In the genomic region with DNA sequence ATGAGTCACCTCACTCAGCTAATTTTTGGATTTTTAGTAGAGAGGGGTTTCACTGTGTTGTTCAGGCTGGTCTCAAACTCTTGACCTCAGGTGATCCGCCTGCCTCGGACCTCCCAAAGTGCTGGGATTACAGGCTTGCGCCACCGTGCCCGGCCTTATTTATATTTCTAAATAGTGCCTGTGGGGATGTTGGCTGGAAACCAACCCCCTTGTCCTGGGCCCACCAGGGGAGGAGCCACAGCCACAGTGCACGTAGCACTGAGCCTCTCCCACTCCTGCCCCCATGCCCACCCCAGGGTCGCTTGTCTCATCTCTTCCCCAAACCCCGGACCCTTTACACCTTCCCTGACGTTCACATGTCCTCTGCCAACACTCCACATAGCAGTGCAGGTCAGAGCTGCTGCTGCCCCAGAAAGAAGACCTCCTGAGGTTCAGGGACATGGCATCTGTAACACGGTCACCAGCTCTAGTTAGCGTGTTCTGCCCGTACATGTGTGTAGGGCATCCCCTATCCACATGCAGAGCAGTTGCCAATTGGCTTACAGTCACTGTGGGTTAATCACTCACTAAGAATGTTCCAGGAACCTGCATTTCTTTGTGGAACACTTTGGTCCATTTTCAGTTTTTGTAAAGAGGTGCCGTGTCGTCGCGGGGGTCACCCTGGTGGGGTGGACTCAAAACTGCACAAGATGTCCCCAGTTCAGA, we compare ENCODE assay signal across 18 cellular contexts. TPM values are rescaled to one million over a fixed set of nuclear protein-coding genes. Genes with fewer than 3 reads are reported as not detected.
DNase-seq lines count a peak whose midpoint lies in the region; ATAC-seq, FAIRE-seq and TF ChIP-seq lines count a peak whose summit lies in the region.
"Had no signal": no experiment of that assay in that cellular context is flagged by ENCODE, and none has a peak within 500 bp of the region (broad histone marks: within the 10 kb centered on the region; RNA-seq: fewer than 3 reads in every experiment).

No MANE protein-coding gene starts in this region.

- intact Hi-C loops in kidney (cut with DNase I), result no loop called here
- intact Hi-C loops in lower lobe of right lung (cut with DNase I), result no loop called here
- intact Hi-C loops in aorta (cut with DNase I), result no loop called here
- intact Hi-C loops in naive thymus-derived CD4-positive, alpha-beta T cell (cut with micrococcal nuclease), result no loop called here
- intact Hi-C loops in MCF 10A (cut with micrococcal nuclease), result no loop called here

- no peaks in the 10 kb centered on the region for H3K27me3 ChIP-seq in lower lobe of right lung (ENCODE audit: low read depth)
- no peaks in the 10 kb centered on the region for H3K27me3 ChIP-seq in aorta (ENCODE audit: control insufficient read depth in 1 of 2, insufficient read depth in 2 of 2, low read length in 1 of 2)
- H3K27me3 ChIP-seq in naive thymus-derived CD4-positive, alpha-beta T cell (ENCODE audit: control insufficient read depth in 2 of 2, insufficient read depth in 2 of 2, low read length in 2 of 2), result no peaks in the 10 kb centered on the region
- H3K27me3 ChIP-seq: BE2C had no signal

- H3K4me3 Mint-ChIP-seq in chondrocyte (ENCODE audit: unreplicated experiment) (no peak overlapping the region), MCF 10A (ENCODE audit: unreplicated experiment) (no peak overlapping the region)
- H3K4me3 Mint-ChIP-seq in naive thymus-derived CD4-positive, alpha-beta T cell, result no peak overlapping the region
- H3K4me3 Mint-ChIP-seq: CD8-positive, alpha-beta T cell had no signal

- peaks cover 0 to 5% of the 10 kb centered on the region in 2 donors for H3K4me1 ChIP-seq in kidney (ENCODE audit: control insufficient read depth in 1 of 2, insufficient read depth in 1 of 2, low read depth in 1 of 2, low read length in 2 of 2)
- no peaks in the 10 kb centered on the region for H3K4me1 ChIP-seq in lower lobe of right lung
- H3K4me1 ChIP-seq in aorta (ENCODE audit: control insufficient read depth in 1 of 2, insufficient read depth in 2 of 2, low read length in 2 of 2), result no peaks in the 10 kb centered on the region
- H3K4me1 ChIP-seq in naive thymus-derived CD4-positive, alpha-beta T cell (ENCODE audit: control insufficient read depth in 2 of 2, insufficient read depth in 2 of 2, low read length in 2 of 2), result no peaks in the 10 kb centered on the region
- H3K4me1 ChIP-seq: BE2C had no signal

- TF ChIP-seq CTCF in chondrocyte (IDR thresholded peaks at IDR 0.05), result no peak
- TF ChIP-seq CTCF in kidney (IDR thresholded peaks at IDR 0.05; ENCODE audit: borderline replicate concordance, extremely low read depth, insufficient read depth), result no peak
- TF ChIP-seq CTCF in lower lobe of right lung (IDR thresholded peaks at IDR 0.05), result no peak
- no peak for TF ChIP-seq CTCF in MCF 10A (IDR thresholded peaks at IDR 0.05; ENCODE audit: unreplicated experiment)

- H3K27me3 Mint-ChIP-seq in chondrocyte (ENCODE audit: low read depth) (no peaks in the 10 kb centered on the region), MCF 10A (ENCODE audit: insufficient read depth, unreplicated experiment) (no peaks in the 10 kb centered on the region)
- H3K27me3 Mint-ChIP-seq in naive thymus-derived CD4-positive, alpha-beta T cell, result peaks cover under 1 to 13% (median 5%) of the 10 kb centered on the region in 5 donors

- WGBS in aorta, 2 donors, result 85 to 86% methylated on average over 16 of the region's 16 CpGs

- H3K9me3 ChIP-seq in kidney (ENCODE audit: control insufficient read depth in 1 of 2, low read length in 2 of 2), result no peaks in the 10 kb centered on the region
- no peaks in the 10 kb centered on the region for H3K9me3 ChIP-seq in lower lobe of right lung
- no peaks in the 10 kb centered on the region for H3K9me3 ChIP-seq in aorta (ENCODE audit: control insufficient read depth, low read length)
- no peaks in the 10 kb centered on the region for H3K9me3 ChIP-seq in naive thymus-derived CD4-positive, alpha-beta T cell (ENCODE audit: control insufficient read depth in 2 of 3, low read length in 3 of 3)
- H3K9me3 ChIP-seq: A549, BE2C, Caco-2 had no signal

- H3K4me3 ChIP-seq in kidney (ENCODE audit: low read length in 2 of 2), result peak overlapping the region; percentile 63 to 71
- H3K4me3 ChIP-seq in lower lobe of right lung, result no peak overlapping the region
- no peak overlapping the region for H3K4me3 ChIP-seq in aorta (ENCODE audit: low read length in 2 of 2)
- no peak overlapping the region for H3K4me3 ChIP-seq in naive thymus-derived CD4-positive, alpha-beta T cell (ENCODE audit: low read length)
- H3K4me3 ChIP-seq: A549 had no signal

- DNase-seq in chondrocyte (ENCODE audit: low spot score) (peak; percentile 46), kidney (peak; percentile 48), lower lobe of right lung (peak; percentile 30), aorta (peak; percentile 23 to 64), MCF 10A (ENCODE audit: unreplicated experiment) (no peak), NCI-H2081 (lab: John Stamatoyannopoulos, UW) (no peak)
- no peak for DNase-seq in naive thymus-derived CD4-positive, alpha-beta T cell
- DNase-seq: BE2C; Caco-2; CD8-positive, alpha-beta T cell; DMS53; GF-D8; HCEC 1CT had no signal

- H3K36me3 ChIP-seq in kidney (ENCODE audit: control insufficient read depth in 1 of 2, insufficient read depth in 2 of 2, low read length in 2 of 2) (peaks cover 6 to 10% of the 10 kb centered on the region in 2 donors), lower lobe of right lung (peaks cover 38% of the 10 kb centered on the region), aorta (ENCODE audit: control insufficient read depth in 1 of 2, insufficient read depth in 2 of 2, low read length in 1 of 2) (peaks cover 0 to under 1% of the 10 kb centered on the region in 2 donors)
- no peaks in the 10 kb centered on the region for H3K36me3 ChIP-seq in naive thymus-derived CD4-positive, alpha-beta T cell (ENCODE audit: control insufficient read depth in 2 of 3, insufficient read depth in 3 of 3, low read length in 3 of 3)
- H3K36me3 ChIP-seq: BE2C had no signal

- FAIRE-seq in kidney (lab: Jason Lieb, UNC), result no peak
- FAIRE-seq: A549, HTR-8/SVneo had no signal

- ATAC-seq in lower lobe of right lung, result no peak
- no peak for ATAC-seq in aorta (ENCODE audit: low FRiP score)
- no peak for ATAC-seq in naive thymus-derived CD4-positive, alpha-beta T cell
- ATAC-seq: CD8-positive, alpha-beta T cell had no signal

- H3K9me3 Mint-ChIP-seq in chondrocyte (ENCODE audit: low read depth), result no peaks in the 10 kb centered on the region
- no peaks in the 10 kb centered on the region for H3K9me3 Mint-ChIP-seq in naive thymus-derived CD4-positive, alpha-beta T cell
- H3K9me3 Mint-ChIP-seq in MCF 10A (ENCODE audit: unreplicated experiment), result no peaks in the 10 kb centered on the region
- H3K9me3 Mint-ChIP-seq: CD8-positive, alpha-beta T cell had no signal

- BruUV-seq in MCF 10A (replicated peaks; lab: Mats Ljungman, UMichigan), result no TSS peak

- H3K27ac Mint-ChIP-seq in chondrocyte (ENCODE audit: unreplicated experiment) (no peak overlapping the region), MCF 10A (ENCODE audit: low read depth, unreplicated experiment) (no peak overlapping the region)
- no peak overlapping the region for H3K27ac Mint-ChIP-seq in naive thymus-derived CD4-positive, alpha-beta T cell
- H3K27ac Mint-ChIP-seq: CD8-positive, alpha-beta T cell had no signal

- no peak overlapping the region for H3K9ac ChIP-seq in kidney (ENCODE audit: low read length in 2 of 2)

- POLR2A ChIA-PET in naive thymus-derived CD4-positive, alpha-beta T cell (lab: Charles Lee), result no interaction called here
- POLR2A ChIA-PET in MCF 10A (lab: Yijun Ruan, JAX), result interaction anchor here (0.6 kb wide), 1 partner anchor 10 kb away, joined by 5 read pairs; no protein-coding TSS in a partner anchor

- peaks cover 11% of the 10 kb centered on the region for H3K36me3 Mint-ChIP-seq in chondrocyte (ENCODE audit: low read depth)
- no peaks in the 10 kb centered on the region for H3K36me3 Mint-ChIP-seq in naive thymus-derived CD4-positive, alpha-beta T cell
- H3K36me3 Mint-ChIP-seq in MCF 10A (ENCODE audit: insufficient read depth, unreplicated experiment), result peaks cover 24% of the 10 kb centered on the region
- H3K36me3 Mint-ChIP-seq: CD8-positive, alpha-beta T cell had no signal

- H3K4me1 Mint-ChIP-seq in chondrocyte (ENCODE audit: low read depth), result no peaks in the 10 kb centered on the region
- no peaks in the 10 kb centered on the region for H3K4me1 Mint-ChIP-seq in naive thymus-derived CD4-positive, alpha-beta T cell
- H3K4me1 Mint-ChIP-seq in MCF 10A (ENCODE audit: insufficient read depth, unreplicated experiment), result no peaks in the 10 kb centered on the region

- CTCF ChIA-PET in naive thymus-derived CD4-positive, alpha-beta T cell (lab: Charles Lee), result interaction anchor here (1.0 kb wide), 1 partner anchor 15 kb away, joined by 4 read pairs; no protein-coding TSS in a partner anchor
- CTCF ChIA-PET in MCF 10A (lab: Yijun Ruan, JAX), result interaction anchor here (0.7 kb wide), 1 partner anchor 1456 kb away, joined by 3 read pairs; no protein-coding TSS in a partner anchor

- H3K27ac ChIP-seq in kidney (ENCODE audit: low read depth in 2 of 2, low read length in 2 of 2) (peak overlapping the region; percentile 33 to 61), lower lobe of right lung (no peak overlapping the region), aorta (ENCODE audit: low read depth in 1 of 2, low read length in 2 of 2) (no peak overlapping the region)
- H3K27ac ChIP-seq in naive thymus-derived CD4-positive, alpha-beta T cell (ENCODE audit: low read depth, low read length), result no peak overlapping the region
- H3K27ac ChIP-seq: A549, C4-2B had no signal

RNA-seq across cellular contexts. Expression of a gene that starts 10.2 kb away (rescaled TPM):
- 22.7 to 24.6 TPM (median 24.4 TPM) in 3 replicates for total RNA-seq in chondrocyte
- 29.1 TPM for total RNA-seq in kidney
- 92.7 TPM for polyA plus RNA-seq in kidney (ENCODE audit: insufficient read depth, low read depth, low replicate concordance)
- total RNA-seq in lower lobe of right lung, result 21.9 TPM
- total RNA-seq in aorta, result 10 to 100 TPM; 16.1 to 20.5 TPM
- 10 to 100 TPM; 15.5 to 30.5 TPM for polyA plus RNA-seq in aorta
- total RNA-seq in naive thymus-derived CD4-positive, alpha-beta T cell, result 10 to 100 TPM; 19.4 to 32.3 (median 28.3) TPM
- 10 to 100 TPM; 48.9 to 66.1 TPM for polyA plus RNA-seq in naive thymus-derived CD4-positive, alpha-beta T cell
- 35.4 and 45.8 TPM in 2 replicates for total RNA-seq in MCF 10A (2022)

RNA-seq across cellular contexts. Expression of a gene that starts 10.7 kb away (rescaled TPM):
- total RNA-seq in chondrocyte (9.1 to 19.6 TPM (median 19.5 TPM) in 3 replicates), kidney (22.0 TPM), lower lobe of right lung (22.8 TPM), aorta (10 to 100 TPM; 11.4 to 14.2 TPM), MCF 10A (2022) (19.1 and 21.7 TPM in 2 replicates)
- polyA plus RNA-seq in kidney (ENCODE audit: insufficient read depth, low read depth, low replicate concordance) (10.2 TPM), aorta (10 to 100 TPM in 1 of 2 donors, 1 to 10 TPM in 1; 3.3 to 10.3 TPM)
- total RNA-seq in naive thymus-derived CD4-positive, alpha-beta T cell, result 1 to 10 TPM in 1 of 5 experiments, under 1 TPM in 3, not detected in 1; 0.19 to 5.6 (median 0.43) TPM
- polyA plus RNA-seq in naive thymus-derived CD4-positive, alpha-beta T cell, result under 1 TPM in 1 of 2 donors, not detected in 1; 0.05 TPM

RNA-seq across cellular contexts. Expression of a gene that starts 30.9 kb away (rescaled TPM):
- total RNA-seq in chondrocyte (0.60 TPM in 1 of 3 replicates, not detected in the others), kidney (not detected), lower lobe of right lung (not detected), aorta (under 1 TPM in 1 of 2 donors, not detected in 1; 0.81 TPM), MCF 10A (2022) (not detected in 2 replicates)
- polyA plus RNA-seq in kidney (ENCODE audit: insufficient read depth, low read depth, low replicate concordance) (not detected), aorta (not detected)
- not detected for total RNA-seq in naive thymus-derived CD4-positive, alpha-beta T cell
- polyA plus RNA-seq in naive thymus-derived CD4-positive, alpha-beta T cell, result not detected
- total RNA-seq: Caco-2; CD8-positive, alpha-beta T cell; H4 had no signal
- polyA plus RNA-seq: A549, AG04450 had no signal

RNA-seq across cellular contexts. Expression of a gene that starts 55.6 kb away (rescaled TPM):
- 0.50 TPM in 1 of 3 replicates, not detected in the others for total RNA-seq in chondrocyte
- not detected for total RNA-seq in kidney
- polyA plus RNA-seq in kidney (ENCODE audit: insufficient read depth, low read depth, low replicate concordance), result not detected
- total RNA-seq in lower lobe of right lung, result not detected
- total RNA-seq in aorta, result not detected
- polyA plus RNA-seq in aorta, result not detected
- not detected for total RNA-seq in naive thymus-derived CD4-positive, alpha-beta T cell
- not detected for polyA plus RNA-seq in naive thymus-derived CD4-positive, alpha-beta T cell
- not detected in 2 replicates for total RNA-seq in MCF 10A (2022)
- total RNA-seq: Caco-2; CD8-positive, alpha-beta T cell; H4 had no signal
- polyA plus RNA-seq: A549, AG04450 had no signal

Comparison
In these comparisons a context has a peak if more than half of its experiments do, and no peak if none do; other contexts are left out.
1. DNase-seq: peak in chondrocyte (single experiment), kidney (single experiment), lower lobe of right lung (single experiment) and aorta (2 of 2); none in naive thymus-derived CD4-positive, alpha-beta T cell (0 of 9), MCF 10A (single experiment) and NCI-H2081 (0 of 2).
2. H3K27ac ChIP-seq: peak in kidney (2 of 2); none in lower lobe of right lung (single experiment), aorta (0 of 2) and naive thymus-derived CD4-positive, alpha-beta T cell (single experiment).
3. H3K4me3 ChIP-seq: peak in kidney (2 of 2); none in lower lobe of right lung (single experiment), aorta (0 of 2) and naive thymus-derived CD4-positive, alpha-beta T cell (single experiment).